ENCODE assay signal across 37 cellular contexts in the genomic region with DNA sequence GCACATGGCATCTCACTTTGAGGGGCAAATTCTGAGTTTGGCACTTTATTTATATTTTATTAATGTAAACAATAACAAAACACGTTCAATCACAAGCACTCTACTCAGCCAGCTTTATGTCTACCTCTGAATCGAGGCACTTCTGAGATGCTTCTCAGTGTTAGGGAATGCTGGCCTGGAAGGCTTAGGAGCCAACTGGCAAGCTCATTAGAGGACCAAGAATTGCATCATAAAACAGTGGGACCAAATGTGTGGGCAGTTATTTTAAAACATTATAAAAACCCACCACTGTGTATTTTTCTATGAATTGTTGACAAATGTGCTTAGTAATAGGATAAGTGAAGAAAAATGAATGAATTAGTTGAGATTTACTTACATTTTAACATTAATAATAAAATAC. TPM values are rescaled to one million over a fixed set of nuclear protein-coding genes. Genes with fewer than 3 reads are reported as not detected.
"Had no signal": no experiment of that assay in that cellular context is flagged by ENCODE, and none has a peak within 500 bp of the region (broad histone marks: within the 10 kb centered on the region; RNA-seq: fewer than 3 reads in every experiment).

No MANE protein-coding gene starts in this region.

- H3K4me1 ChIP-seq: gastrocnemius medialis had no signal

- H3K4me3 ChIP-seq: gastrocnemius medialis, hepatocyte, mucosa of descending colon, right lobe of liver, skin epidermis, thoracic aorta had no signal

- DNase-seq: activated CD4-positive, alpha-beta T cell treated with anti-CD3 and anti-CD28 coated beads, Interleukin-2, amount 10 ng/mL, durations not matched to agents 7 days and 5 days; activated CD8-positive, alpha-beta T cell treated with anti-CD3 and anti-CD28 coated beads for 36 hours; activated gamma-delta T cell treated with Interleukin-2 at 50 U/mL for 16 hours; activated T-cell treated with anti-CD3 and anti-CD28 coated beads, Interleukin-2, amount 50 U/mL, for 4 hours; anterior cingulate cortex; endodermal cell; gastrocnemius medialis; glutamatergic neuron; left cardiac atrium; left ventricle myocardium superior; mucosa of descending colon; naive B cell; nephron progenitor cell; right lobe of liver; stimulated activated CD4-positive, alpha-beta T cell treated with anti-CD3 and anti-CD28 coated beads, Interleukin-4, amount 100 ng/mL, for 24 hours; T-helper 17 cell; T1000; trophoblast cell; WERI-Rb-1 had no signal

- FAIRE-seq: bronchial epithelial cell, keratinocyte, urothelium cell line had no signal

- H3K27ac ChIP-seq: gastrocnemius medialis, hepatocyte, neutrophil, right lobe of liver, thoracic aorta, WERI-Rb-1 had no signal

- H3K4me2 ChIP-seq: hepatocyte had no signal

- H3K79me2 ChIP-seq: hepatocyte had no signal

- ATAC-seq: activated CD4-positive, CD25-positive, alpha-beta regulatory T cell treated with anti-CD3 and anti-CD28 coated beads, Interleukin-2, amount 50 U/mL, for 24 hours; activated CD8-positive, alpha-beta T cell treated with anti-CD3 and anti-CD28 coated beads for 36 hours; activated T-cell treated with anti-CD3 and anti-CD28 coated beads, Interleukin-2, amount 50 U/mL, for 4 hours; activated T-helper 17 cell treated with anti-CD3 and anti-CD28 coated beads, Interleukin-2, amount 50 U/mL, for 72 hours; esophagus mucosa; gastrocnemius medialis; left cardiac atrium; left ventricle myocardium superior; mucosa of descending colon; right lobe of liver; stimulated activated effector memory CD8-positive, alpha-beta T cell treated with anti-CD3 and anti-CD28 coated beads, Interleukin-12 subunit alpha, Interleukin-12 subunit beta, amount 100 ng/mL, for 72 hours; T-helper 17 cell had no signal

- H2AFZ ChIP-seq: hepatocyte had no signal

- H3K9me3 ChIP-seq: gastrocnemius medialis, mucosa of descending colon, neutrophil, right lobe of liver, thoracic aorta had no signal

- H3K36me3 ChIP-seq: gastrocnemius medialis, neutrophil, right lobe of liver, thoracic aorta, WERI-Rb-1 had no signal

- H3K27me3 ChIP-seq: gastrocnemius medialis, hepatocyte, right lobe of liver had no signal

RNA-seq across cellular contexts. Expression of a gene that starts 46.8 kb away (rescaled TPM):
- total RNA-seq: activated CD4-positive, alpha-beta T cell treated with anti-CD3 and anti-CD28 coated beads, Interleukin-2, amount 10 ng/mL, durations not matched to agents 7 days and 5 days; activated CD8-positive, alpha-beta T cell treated with anti-CD3 and anti-CD28 coated beads for 36 hours; activated T-cell treated with anti-CD3 and anti-CD28 coated beads, Interleukin-2, amount 50 U/mL, for 4 hours; activated T-helper 17 cell treated with anti-CD3 and anti-CD28 coated beads, Interleukin-2, amount 50 U/mL, for 72 hours; bronchial epithelial cell; endodermal cell; esophagus mucosa; gastrocnemius medialis; hepatocyte; left cardiac atrium; left ventricle myocardium superior; lung microvascular endothelial cell; mesenteric fat pad; mucosa of descending colon; osteocyte; posterior vena cava; renal cortical epithelial cell; right lobe of liver; subcutaneous adipose tissue; T-helper 17 cell; thoracic aorta had no signal
- polyA plus RNA-seq: adipose tissue, hepatocyte, keratinocyte had no signal
